In genomic region chr18:62505669-62506494, GRCh38 we compare ENCODE assay signal across 8 cellular contexts. TPM values are rescaled to one million over a fixed set of nuclear protein-coding genes. Genes with fewer than 3 reads are reported as not detected.
DNase-seq lines count a peak whose midpoint lies in the region; ATAC-seq and TF ChIP-seq lines count a peak whose summit lies in the region.

No MANE protein-coding gene starts in this region.

- H3K27ac Mint-ChIP-seq in chondrocyte (ENCODE audit: unreplicated experiment), result no peak overlapping the region
- peak overlapping the region; percentile 86 to 98 (median 90) for H3K27ac Mint-ChIP-seq in naive B cell

- peaks cover 2% of the 10 kb centered on the region for H3K9me3 Mint-ChIP-seq in chondrocyte (ENCODE audit: low read depth)
- peaks cover 0 to 8% (median under 1%) of the 10 kb centered on the region in 7 donors for H3K9me3 Mint-ChIP-seq in naive B cell

- H3K27me3 Mint-ChIP-seq in chondrocyte (ENCODE audit: low read depth) (no peaks in the 10 kb centered on the region), naive B cell (no peaks in the 10 kb centered on the region)

- DNase-seq in RPMI8226, result peak; percentile 69
- DNase-seq in chondrocyte (ENCODE audit: low spot score), result peak; percentile 30
- DNase-seq in naive B cell, result peak; percentile 54
- DNase-seq in NCI-H187 treated with DMSO at 0.1 percent for 48 hours (lab: John Stamatoyannopoulos, UW), result no peak
- no peak for DNase-seq in ecto neural progenitor cell (ENCODE audit: low spot score)
- no peak for DNase-seq in GF-D8 (lab: John Stamatoyannopoulos, UW)

- H3K4me3 Mint-ChIP-seq in chondrocyte (ENCODE audit: unreplicated experiment) (no peak overlapping the region), naive B cell (peak overlapping the region; percentile 67 to 89 (median 78))

- ATAC-seq in GM19025 (IDR thresholded peaks at IDR 0.05; ENCODE audit: low read depth, unreplicated experiment), result peak; percentile 97
- peak; percentile 84 for ATAC-seq in HG03045 (IDR thresholded peaks at IDR 0.05; ENCODE audit: unreplicated experiment)
- ATAC-seq in naive B cell (ENCODE audit: low read depth in 2 of 2), result peak; percentile 93 to 94

- TF ChIP-seq CTCF in chondrocyte (IDR thresholded peaks at IDR 0.05), result no peak

- H3K36me3 Mint-ChIP-seq in chondrocyte (ENCODE audit: low read depth) (peaks cover 1% of the 10 kb centered on the region), naive B cell (no peaks in the 10 kb centered on the region)

- H3K4me1 Mint-ChIP-seq in chondrocyte (ENCODE audit: low read depth), result no peaks in the 10 kb centered on the region
- peaks cover 9 to 18% (median 13%) of the 10 kb centered on the region in 3 donors for H3K4me1 Mint-ChIP-seq in naive B cell

RNA-seq across cellular contexts. Expression of gene ZCCHC2, which starts 16.9 kb away (rescaled TPM):
- total RNA-seq in chondrocyte, result 12.6 to 13.2 TPM (median 12.6 TPM) in 3 replicates
- polyA plus RNA-seq in naive B cell (ENCODE audit: low read depth in 6 of 6), result 1 to 10 TPM in 5 of 6 donors, not detected in 1; 2.5 to 4.6 (median 2.8) TPM

Comparison
In these comparisons a context has a peak if more than half of its experiments do, and no peak if none do; other contexts are left out.
1. DNase-seq: peak in RPMI8226 (single experiment), chondrocyte (single experiment) and naive B cell (single experiment); none in NCI-H187 treated with DMSO at 0.1 percent for 48 hours (single experiment), ecto neural progenitor cell (single experiment) and GF-D8 (single experiment).
2. Peak in every context shown above with its lines, with median percentiles within 50 percentile points of each other: ATAC-seq.